1 cellular context compared by ENCODE assay signal in the genomic region with DNA sequence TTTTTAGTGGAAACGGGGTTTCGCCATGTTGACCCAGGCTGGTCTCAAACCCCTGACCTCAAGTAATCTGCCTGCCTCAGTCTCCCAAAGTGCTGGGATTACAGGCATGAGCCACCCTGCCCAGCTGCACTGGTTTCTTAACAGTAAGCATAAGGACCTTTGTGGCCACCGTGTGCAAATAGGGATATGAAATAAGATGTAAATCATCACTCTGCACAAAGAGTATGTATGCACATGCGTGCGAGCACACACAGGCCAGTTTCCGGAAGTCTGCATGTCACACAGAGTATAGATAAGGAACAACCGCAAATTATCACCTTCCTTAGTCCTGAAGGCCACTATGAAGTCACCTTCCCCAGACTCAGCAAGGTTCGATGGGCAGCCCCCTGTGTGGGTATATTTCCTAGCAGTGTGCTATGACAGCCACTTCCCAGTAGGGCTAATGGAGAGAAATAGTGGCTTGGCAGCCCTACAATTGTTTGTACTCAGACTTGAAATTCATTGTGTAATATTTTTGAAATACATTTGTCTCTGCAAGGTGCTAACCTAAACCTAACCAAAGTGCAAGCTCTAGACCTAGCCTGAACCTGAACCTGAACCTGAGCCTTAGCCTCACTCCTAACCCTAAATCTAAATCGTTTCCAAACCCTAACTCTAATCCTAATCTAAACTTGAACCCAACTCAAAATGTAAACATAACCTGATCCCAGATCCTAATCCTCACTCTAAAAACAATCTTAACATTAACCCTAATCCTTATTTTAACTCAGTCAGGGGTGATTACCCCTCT.
TF ChIP-seq lines count a peak whose summit lies in the region.

No MANE protein-coding gene starts in this region.

TF ChIP-seq in WTC11, 78 proteins besides CTCF, POLR2A, EP300 and RAD21 (continued from another document):
- TF ChIP-seq, protein P1, sequence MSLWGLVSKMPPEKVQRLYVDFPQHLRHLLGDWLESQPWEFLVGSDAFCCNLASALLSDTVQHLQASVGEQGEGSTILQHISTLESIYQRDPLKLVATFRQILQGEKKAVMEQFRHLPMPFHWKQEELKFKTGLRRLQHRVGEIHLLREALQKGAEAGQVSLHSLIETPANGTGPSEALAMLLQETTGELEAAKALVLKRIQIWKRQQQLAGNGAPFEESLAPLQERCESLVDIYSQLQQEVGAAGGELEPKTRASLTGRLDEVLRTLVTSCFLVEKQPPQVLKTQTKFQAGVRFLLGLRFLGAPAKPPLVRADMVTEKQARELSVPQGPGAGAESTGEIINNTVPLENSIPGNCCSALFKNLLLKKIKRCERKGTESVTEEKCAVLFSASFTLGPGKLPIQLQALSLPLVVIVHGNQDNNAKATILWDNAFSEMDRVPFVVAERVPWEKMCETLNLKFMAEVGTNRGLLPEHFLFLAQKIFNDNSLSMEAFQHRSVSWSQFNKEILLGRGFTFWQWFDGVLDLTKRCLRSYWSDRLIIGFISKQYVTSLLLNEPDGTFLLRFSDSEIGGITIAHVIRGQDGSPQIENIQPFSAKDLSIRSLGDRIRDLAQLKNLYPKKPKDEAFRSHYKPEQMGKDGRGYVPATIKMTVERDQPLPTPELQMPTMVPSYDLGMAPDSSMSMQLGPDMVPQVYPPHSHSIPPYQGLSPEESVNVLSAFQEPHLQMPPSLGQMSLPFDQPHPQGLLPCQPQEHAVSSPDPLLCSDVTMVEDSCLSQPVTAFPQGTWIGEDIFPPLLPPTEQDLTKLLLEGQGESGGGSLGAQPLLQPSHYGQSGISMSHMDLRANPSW (CRISPR knock-in tag; conservative IDR thresholded peaks at IDR 0.05; ENCODE audit: low read depth), result no peak
- TF ChIP-seq OVOL2 (CRISPR knock-in tag; IDR thresholded peaks at IDR 0.05; ENCODE audit: borderline replicate concordance) (no peak), CREM (CRISPR knock-in tag; IDR thresholded peaks at IDR 0.05) (no peak)
